In the genomic region with DNA sequence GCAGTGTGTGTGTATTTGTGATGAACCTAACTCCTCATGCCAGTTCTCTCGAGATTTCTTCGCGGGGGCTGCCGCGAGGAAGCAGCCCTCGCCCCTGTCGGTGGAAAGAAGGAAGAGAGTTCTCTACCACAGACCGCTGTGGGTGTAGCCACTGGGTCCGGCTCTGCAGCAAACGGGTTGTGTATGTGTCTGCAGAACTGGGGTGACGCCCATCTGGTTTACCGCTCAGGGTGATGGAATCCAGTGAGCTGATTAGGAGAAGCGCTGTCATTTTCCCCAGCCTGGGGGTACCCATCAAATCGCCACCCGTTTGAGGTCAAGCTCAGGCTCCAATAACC, we compare ENCODE assay signal across 8 cellular contexts. TPM values are rescaled to one million over a fixed set of nuclear protein-coding genes. Genes with fewer than 3 reads are reported as not detected.
A peak's percentile ranks its signal among the peaks of the same experiment; 100 is the strongest.
DNase-seq lines count a peak whose midpoint lies in the region; ATAC-seq and TF ChIP-seq lines count a peak whose summit lies in the region.

No MANE protein-coding gene starts in this region.

- H3K27ac ChIP-seq in sigmoid colon, result peak overlapping the region; percentile 68 to 79 (median 72)

- peak overlapping the region; percentile 99 for H3K27ac Mint-ChIP-seq in activated CD4-positive, alpha-beta T cell treated with anti-CD3 and anti-CD28 coated beads, Interleukin-2, amount 10 ng/mL, durations not matched to agents 7 days and 5 days

- ATAC-seq in GM19324 (IDR thresholded peaks at IDR 0.05; ENCODE audit: low FRiP score, unreplicated experiment), result no peak

- intact Hi-C loops in sigmoid colon (cut with DNase I), result loop anchor here (5.0 to 10.0 kb wide), 2 partner anchors 33 to 150 kb away; no protein-coding TSS in a partner anchor

- H3K9me3 Mint-ChIP-seq in activated CD4-positive, alpha-beta T cell treated with anti-CD3 and anti-CD28 coated beads, Interleukin-2, amount 10 ng/mL, durations not matched to agents 7 days and 5 days, result no peaks in the 10 kb centered on the region

- DNase-seq in NCI-H82 (lab: John Stamatoyannopoulos, UW) (peak; percentile 66), NCI-H82 treated with DMSO at 0.1 percent for 48 hours (lab: John Stamatoyannopoulos, UW; ENCODE audit: unreplicated experiment) (no peak), erythroblast (lab: John Stamatoyannopoulos, UW) (peak; percentile 67 to 68), sigmoid colon (no peak), DMS79 (lab: John Stamatoyannopoulos, UW) (no peak), AG08396 (ENCODE audit: low spot score) (no peak)
- DNase-seq in activated CD4-positive, alpha-beta T cell treated with anti-CD3 and anti-CD28 coated beads, Interleukin-2, amount 10 ng/mL, durations not matched to agents 7 days and 5 days, result peak; percentile 90

- H3K36me3 Mint-ChIP-seq in activated CD4-positive, alpha-beta T cell treated with anti-CD3 and anti-CD28 coated beads, Interleukin-2, amount 10 ng/mL, durations not matched to agents 7 days and 5 days (ENCODE audit: low read depth), result no peaks in the 10 kb centered on the region

- H3K4me3 ChIP-seq in sigmoid colon, result peak overlapping the region in 3 of 4 donors; percentile 36 to 44 (median 44)

- TF ChIP-seq POLR2A in erythroblast (IDR thresholded peaks at IDR 0.05; ENCODE audit: low read length) (no peak), sigmoid colon (IDR thresholded peaks at IDR 0.05) (no peak)

- H3K4me1 Mint-ChIP-seq in activated CD4-positive, alpha-beta T cell treated with anti-CD3 and anti-CD28 coated beads, Interleukin-2, amount 10 ng/mL, durations not matched to agents 7 days and 5 days, result peaks cover 45% of the 10 kb centered on the region

- peaks cover 0 to 74% (median 72%) of the 10 kb centered on the region in 4 donors for H3K4me1 ChIP-seq in sigmoid colon

- TF ChIP-seq EP300 in sigmoid colon (IDR thresholded peaks at IDR 0.05), result no peak

- H3K4me3 Mint-ChIP-seq in activated CD4-positive, alpha-beta T cell treated with anti-CD3 and anti-CD28 coated beads, Interleukin-2, amount 10 ng/mL, durations not matched to agents 7 days and 5 days, result peak overlapping the region; percentile 82

- CTCF ChIA-PET in activated CD4-positive, alpha-beta T cell treated with anti-CD3 and anti-CD28 coated beads, Interleukin-2, amount 10 ng/mL, durations not matched to agents 7 days and 5 days (lab: Charles Lee), result interaction anchor here (0.6 to 7.8 kb wide), 15 partner anchors 9 to 466 kb away, joined by 3 to 116 read pairs (median 4); a partner anchor contains a TSS

- no peaks in the 10 kb centered on the region for H3K36me3 ChIP-seq in sigmoid colon

- no peak for TF ChIP-seq CTCF in sigmoid colon (IDR thresholded peaks at IDR 0.05)

- no peaks in the 10 kb centered on the region for H3K9me3 ChIP-seq in sigmoid colon

- peaks cover 8% of the 10 kb centered on the region for H3K27me3 Mint-ChIP-seq in activated CD4-positive, alpha-beta T cell treated with anti-CD3 and anti-CD28 coated beads, Interleukin-2, amount 10 ng/mL, durations not matched to agents 7 days and 5 days

- no peaks in the 10 kb centered on the region for H3K27me3 ChIP-seq in sigmoid colon

- WGBS in sigmoid colon, 2 donors, result 3 to 10% methylated on average over 15 of the region's 15 CpGs

- POLR2A ChIA-PET in activated CD4-positive, alpha-beta T cell treated with anti-CD3 and anti-CD28 coated beads, Interleukin-2, amount 10 ng/mL, durations not matched to agents 7 days and 5 days (lab: Charles Lee), result interaction anchor here (1.0 kb wide), 1 partner anchor 41 kb away, joined by 3 read pairs; no protein-coding TSS in a partner anchor

RNA-seq across cellular contexts. Expression of a gene that starts 7.7 kb away (rescaled TPM):
- total RNA-seq in activated CD4-positive, alpha-beta T cell treated with anti-CD3 and anti-CD28 coated beads, Interleukin-2, amount 10 ng/mL, durations not matched to agents 7 days and 5 days, result 1 to 10 TPM; 2.4 to 3.1 TPM
- total RNA-seq in sigmoid colon, result 10 to 100 TPM; 23.9 to 94.4 (median 35.1) TPM
- polyA plus RNA-seq in sigmoid colon, result 1 to 10 TPM in 2 of 3 donors, under 1 TPM in 1; 0.23 to 4.9 (median 3.0) TPM

RNA-seq across cellular contexts. Expression of a gene that starts 22.1 kb away (rescaled TPM):
- total RNA-seq in activated CD4-positive, alpha-beta T cell treated with anti-CD3 and anti-CD28 coated beads, Interleukin-2, amount 10 ng/mL, durations not matched to agents 7 days and 5 days, result 10 to 100 TPM; 12.3 to 12.8 TPM
- total RNA-seq in sigmoid colon, result 10 to 100 TPM in 1 of 4 donors, 1 to 10 TPM in 3; 5.4 to 17.2 (median 6.2) TPM
- 1 to 10 TPM; 1.6 to 5.2 (median 3.0) TPM for polyA plus RNA-seq in sigmoid colon

RNA-seq across cellular contexts. Expression of a gene that starts 25.6 kb away (rescaled TPM):
- 100 to 1,000 TPM; 107 TPM for total RNA-seq in activated CD4-positive, alpha-beta T cell treated with anti-CD3 and anti-CD28 coated beads, Interleukin-2, amount 10 ng/mL, durations not matched to agents 7 days and 5 days
- total RNA-seq in sigmoid colon, result 10 to 100 TPM; 13.6 to 31.3 (median 16.8) TPM
- polyA plus RNA-seq in sigmoid colon, result 10 to 100 TPM; 16.9 to 28.5 (median 18.0) TPM

RNA-seq across cellular contexts. Expression of a gene that starts 46.5 kb away (rescaled TPM):
- 10 to 100 TPM; 71.4 to 75.0 TPM for total RNA-seq in activated CD4-positive, alpha-beta T cell treated with anti-CD3 and anti-CD28 coated beads, Interleukin-2, amount 10 ng/mL, durations not matched to agents 7 days and 5 days
- total RNA-seq in sigmoid colon, result 10 to 100 TPM; 28.8 to 41.8 (median 35.4) TPM
- 10 to 100 TPM; 14.4 to 79.0 (median 20.3) TPM for polyA plus RNA-seq in sigmoid colon

RNA-seq across cellular contexts. Expression of a gene that starts 48.2 kb away (rescaled TPM):
- 10 to 100 TPM; 16.9 to 18.0 TPM for total RNA-seq in activated CD4-positive, alpha-beta T cell treated with anti-CD3 and anti-CD28 coated beads, Interleukin-2, amount 10 ng/mL, durations not matched to agents 7 days and 5 days
- 10 to 100 TPM in 1 of 4 donors, 1 to 10 TPM in 3; 4.1 to 10.8 (median 6.7) TPM for total RNA-seq in sigmoid colon
- 10 to 100 TPM in 1 of 3 donors, 1 to 10 TPM in 2; 4.9 to 10.3 (median 5.4) TPM for polyA plus RNA-seq in sigmoid colon

Comparison
In these comparisons a context has a peak if more than half of its experiments do, and no peak if none do; other contexts are left out.
1. DNase-seq: peak in NCI-H82 (single experiment), activated CD4-positive, alpha-beta T cell treated with anti-CD3 and anti-CD28 coated beads, Interleukin-2, amount 10 ng/mL, durations not matched to agents 7 days and 5 days (single experiment) and erythroblast (2 of 2); none in NCI-H82 treated with DMSO at 0.1 percent for 48 hours (single experiment), sigmoid colon (single experiment), DMS79 (single experiment) and AG08396 (single experiment).
2. RNA of a gene that starts 7.7 kb away (total RNA-seq): 23.9 to 94.4 TPM in sigmoid colon; 2.4 to 3.1 TPM in activated CD4-positive, alpha-beta T cell treated with anti-CD3 and anti-CD28 coated beads, Interleukin-2, amount 10 ng/mL, durations not matched to agents 7 days and 5 days; every median in the first group is over 4 times any median in the second.